Comparison of ENCODE assay signal across 15 cellular contexts in the genomic region with DNA sequence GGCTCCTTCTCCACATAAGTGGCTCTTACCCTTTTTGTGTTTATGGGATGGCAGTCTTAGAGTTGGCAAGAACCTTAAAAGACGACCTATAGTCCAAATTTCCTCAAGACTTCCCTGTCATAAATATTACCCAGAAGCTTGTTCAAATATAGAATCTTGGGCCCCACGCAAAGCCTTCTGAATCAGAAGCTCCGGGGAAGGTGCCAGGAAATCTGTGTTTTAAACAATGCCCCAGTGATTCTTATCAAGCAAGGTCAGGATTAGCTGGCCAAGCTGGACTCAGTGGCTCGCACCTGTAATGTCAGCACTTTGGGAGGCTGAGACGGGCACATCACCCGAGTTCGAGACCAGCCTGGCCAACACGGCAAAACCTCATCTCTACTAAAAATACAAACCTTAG.
DNase-seq lines count a peak whose midpoint lies in the region; ATAC-seq, FAIRE-seq and TF ChIP-seq lines count a peak whose summit lies in the region.
"Had no signal": no experiment of that assay in that cellular context is flagged by ENCODE, and none has a peak within 500 bp of the region (broad histone marks: within the 10 kb centered on the region; RNA-seq: fewer than 3 reads in every experiment).

No MANE protein-coding gene starts in this region.

- TF ChIP-seq POLR2A in A549 (IDR thresholded peaks at IDR 0.05; ENCODE audit: low read length) = no peak
- no peak for TF ChIP-seq POLR2A in body of pancreas (IDR thresholded peaks at IDR 0.05)

- H3K4me3 ChIP-seq in A549 (no peak overlapping the region), body of pancreas (no peak overlapping the region), left lung (no peak overlapping the region), H7 (ENCODE audit: insufficient read depth, low read depth, low read length) (no peak overlapping the region)

- no peak for DNase-seq in A549 (ENCODE audit: low read depth in 1 of 2, low spot score in 1 of 2)
- peak; percentile 49 for DNase-seq in HT-29 (ENCODE audit: low spot score)
- peak in 3 of 4 donors; percentile 50 to 57 (median 53) for DNase-seq in body of pancreas
- peak in 1 of 2 donors; percentile 51 for DNase-seq in left lung
- no peak for DNase-seq in H7
- no peak for DNase-seq in AG20443 (ENCODE audit: low spot score)
- DNase-seq: activated CD4-positive, alpha-beta T cell treated with anti-CD3 and anti-CD28 coated beads, Interleukin-2, amount 10 ng/mL, durations not matched to agents 24 days and 14 days; natural killer cell; NCI-H2081 treated with DMSO at 0.1 percent for 48 hours; retina; T-helper 17 cell had no signal

- CTCF ChIA-PET in A549 (lab: Yijun Ruan, JAX) = interaction anchor here (1.3 to 4.8 kb wide), 6 partner anchors 24 to 119 kb away, joined by 3 to 23 read pairs (median 9); no protein-coding TSS in a partner anchor

- no peak for TF ChIP-seq RAD21 in A549 (conservative IDR thresholded peaks at IDR 0.05 in 1 of 2, IDR thresholded peaks at IDR 0.05 in 1 of 2)

- H3K4me2 ChIP-seq in A549 = peak overlapping the region; percentile 37; the same call in 2 of the 3 replicates

- 0 out of 5 replicates have a peak, but pooled peaks of 1 of the 2 experiments have one; percentile 18 for TF ChIP-seq EP300 in A549 (IDR thresholded peaks at IDR 0.05)

- H3K9me3 ChIP-seq in A549 = no peaks in the 10 kb centered on the region
- H3K9me3 ChIP-seq in body of pancreas = no peaks in the 10 kb centered on the region
- no peaks in the 10 kb centered on the region for H3K9me3 ChIP-seq in left lung

- 59% methylated on average over 8 of the region's 8 CpGs for WGBS in A549 (ENCODE audit: missing lambda C conversion rate)
- 32 to 56% methylated on average over 4 to 8 of the region's 8 CpGs for WGBS in body of pancreas, 2 donors

- ATAC-seq in A549 (no peak), body of pancreas (peak; percentile 17), left lung (no peak), HG03442 (IDR thresholded peaks at IDR 0.05; ENCODE audit: unreplicated experiment) (no peak), GM19397 (IDR thresholded peaks at IDR 0.05; ENCODE audit: unreplicated experiment) (no peak)
- ATAC-seq: activated naive CD4-positive, alpha-beta T cell treated with anti-CD3 and anti-CD28 coated beads, Interleukin-2, amount 50 U/mL, for 72 hours; natural killer cell; T-helper 17 cell had no signal

- H3K27ac ChIP-seq in A549 (peak overlapping the region; percentile 37 to 58; a peak in 4 of 6 replicates), body of pancreas (peak overlapping the region; percentile 49 to 81 (median 70)), left lung (peak overlapping the region; percentile 19 to 50)

- peaks cover 44% of the 10 kb centered on the region for H3K4me1 ChIP-seq in A549
- peaks cover 72% of the 10 kb centered on the region for H3K4me1 ChIP-seq in body of pancreas
- H3K4me1 ChIP-seq in left lung = peaks cover 15 to 51% of the 10 kb centered on the region in 2 donors

- FAIRE-seq in A549 (lab: Jason Lieb, UNC) = peak; percentile 54
- FAIRE-seq: HTR-8/SVneo had no signal

- H3K36me3 ChIP-seq in body of pancreas (replicated peaks in 1 of 2; ENCODE audit: insufficient read depth in 1 of 2, low read depth in 2 of 2) (no peaks in the 10 kb centered on the region), left lung (peaks cover 0 to 89% of the 10 kb centered on the region in 2 donors), H7 (replicated peaks; ENCODE audit: control insufficient read depth, insufficient read depth, low read length) (no peaks in the 10 kb centered on the region)

- intact Hi-C loops in body of pancreas (cut with DNase I) (no loop called here), left lung (cut with DNase I) (no loop called here)

- POLR2A ChIA-PET in A549 (lab: Yijun Ruan, JAX) = no interaction called here

- TF ChIP-seq CTCF in A549 (IDR thresholded peaks at IDR 0.05) (no peak), body of pancreas (IDR thresholded peaks at IDR 0.05) (no peak), left lung (IDR thresholded peaks at IDR 0.05) (no peak)

- H3K27me3 ChIP-seq in body of pancreas (no peaks in the 10 kb centered on the region), left lung (no peaks in the 10 kb centered on the region), H7 (ENCODE audit: control insufficient read depth, insufficient read depth, low read length) (no peaks in the 10 kb centered on the region)

TF ChIP-seq in A549, 52 proteins besides CTCF, POLR2A, EP300 and RAD21:
- TF ChIP-seq, protein P1, sequence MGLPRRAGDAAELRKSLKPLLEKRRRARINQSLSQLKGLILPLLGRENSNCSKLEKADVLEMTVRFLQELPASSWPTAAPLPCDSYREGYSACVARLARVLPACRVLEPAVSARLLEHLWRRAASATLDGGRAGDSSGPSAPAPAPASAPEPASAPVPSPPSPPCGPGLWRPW (IDR thresholded peaks at IDR 0.05) = no peak
- TF ChIP-seq PHF8 (IDR thresholded peaks at IDR 0.05; ENCODE audit: borderline replicate concordance, low read depth) (no peak), NFE2L2 (conservative IDR thresholded peaks at IDR 0.05; ENCODE audit: low read length) (no peak), TP53 (CRISPR knock-in tag; IDR thresholded peaks at IDR 0.05) (no peak), JUNB (IDR thresholded peaks at IDR 0.05) (peak; percentile 33; the same call in 1 of the 2 replicates), RCOR1 (IDR thresholded peaks at IDR 0.05; ENCODE audit: low read depth, low read length) (no peak), GATA3 (IDR thresholded peaks at IDR 0.05; ENCODE audit: borderline replicate concordance) (peak; percentile 61; the same call in 1 of the 2 replicates), HDAC2 (IDR thresholded peaks at IDR 0.05) (no peak), SMC3 (IDR thresholded peaks at IDR 0.05) (no peak), KDM5A (IDR thresholded peaks at IDR 0.05) (no peak), MAZ (IDR thresholded peaks at IDR 0.05; ENCODE audit: borderline replicate concordance, low read depth, low read length) (no peak), JUN (IDR thresholded peaks at IDR 0.05) (no peak), KDM1A (IDR thresholded peaks at IDR 0.05; ENCODE audit: low read depth) (no peak)
- TF ChIP-seq, protein P2, sequence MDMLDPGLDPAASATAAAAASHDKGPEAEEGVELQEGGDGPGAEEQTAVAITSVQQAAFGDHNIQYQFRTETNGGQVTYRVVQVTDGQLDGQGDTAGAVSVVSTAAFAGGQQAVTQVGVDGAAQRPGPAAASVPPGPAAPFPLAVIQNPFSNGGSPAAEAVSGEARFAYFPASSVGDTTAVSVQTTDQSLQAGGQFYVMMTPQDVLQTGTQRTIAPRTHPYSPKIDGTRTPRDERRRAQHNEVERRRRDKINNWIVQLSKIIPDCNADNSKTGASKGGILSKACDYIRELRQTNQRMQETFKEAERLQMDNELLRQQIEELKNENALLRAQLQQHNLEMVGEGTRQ (IDR thresholded peaks at IDR 0.05) = no peak
- TF ChIP-seq, protein P3, sequence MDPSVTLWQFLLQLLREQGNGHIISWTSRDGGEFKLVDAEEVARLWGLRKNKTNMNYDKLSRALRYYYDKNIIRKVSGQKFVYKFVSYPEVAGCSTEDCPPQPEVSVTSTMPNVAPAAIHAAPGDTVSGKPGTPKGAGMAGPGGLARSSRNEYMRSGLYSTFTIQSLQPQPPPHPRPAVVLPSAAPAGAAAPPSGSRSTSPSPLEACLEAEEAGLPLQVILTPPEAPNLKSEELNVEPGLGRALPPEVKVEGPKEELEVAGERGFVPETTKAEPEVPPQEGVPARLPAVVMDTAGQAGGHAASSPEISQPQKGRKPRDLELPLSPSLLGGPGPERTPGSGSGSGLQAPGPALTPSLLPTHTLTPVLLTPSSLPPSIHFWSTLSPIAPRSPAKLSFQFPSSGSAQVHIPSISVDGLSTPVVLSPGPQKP (IDR thresholded peaks at IDR 0.05; ENCODE audit: low read depth, low read length) = no peak
TF ChIP-seq in A549: peak in this region for 2.

Comparison
In these comparisons a context has a peak if more than half of its experiments do, and no peak if none do; other contexts are left out.
1. DNase-seq: peak in HT-29 (single experiment) and body of pancreas (3 of 4); none in A549 (0 of 2), H7 (single experiment) and AG20443 (single experiment).
2. Peak in every context shown above with its lines, with median percentiles within 50 percentile points of each other: H3K27ac ChIP-seq.